27 cellular contexts compared by ENCODE assay signal in genomic region chr16:23624092-23624491, GRCh38.
"Had no signal": no experiment of that assay in that cellular context is flagged by ENCODE, and none has a peak within 500 bp of the region (broad histone marks: within the 10 kb centered on the region; RNA-seq: fewer than 3 reads in every experiment).

No MANE protein-coding gene starts in this region.

- H3K27ac ChIP-seq: coronary artery, dorsolateral prefrontal cortex, epithelial cell of prostate, esophagus squamous epithelium, gastrocnemius medialis, heart right ventricle, left lung, lower lobe of right lung had no signal

- H3K4me1 Mint-ChIP-seq: mesothelial cell of epicardium, naive B cell had no signal

- H3K27me3 Mint-ChIP-seq: naive B cell had no signal

- H3K27ac Mint-ChIP-seq: mesothelial cell of epicardium, naive B cell had no signal

- DNase-seq: dermis blood vessel endothelial cell; dorsolateral prefrontal cortex; effector CD4-positive, alpha-beta T cell; effector memory CD4-positive, alpha-beta T cell; erythroblast; esophagus squamous epithelium; foreskin fibroblast; foreskin melanocyte; gastrocnemius medialis; glutamatergic neuron; head of caudate nucleus; heart right ventricle; hippocampal formation; left cardiac atrium; left lung; left ventricle myocardium superior; lower lobe of right lung; mesenchymal stem cell; mucosa of descending colon; naive B cell had no signal

- H3K9me3 Mint-ChIP-seq: mesothelial cell of epicardium, naive B cell had no signal

- H3K4me3 ChIP-seq: coronary artery, dorsolateral prefrontal cortex, esophagus squamous epithelium, gastrocnemius medialis, heart right ventricle, left lung, lower lobe of right lung, mucosa of descending colon had no signal

- ATAC-seq: esophagus mucosa, gastrocnemius medialis, heart right ventricle, left cardiac atrium, left lung, left ventricle myocardium superior, lower lobe of right lung, mucosa of descending colon had no signal

- H3K4me1 ChIP-seq: gastrocnemius medialis, heart right ventricle, left lung, lower lobe of right lung had no signal

- H3K27me3 ChIP-seq: dorsolateral prefrontal cortex, esophagus squamous epithelium, gastrocnemius medialis, heart right ventricle, left lung had no signal

- H3K9me3 ChIP-seq: esophagus squamous epithelium, gastrocnemius medialis, heart right ventricle, left lung, lower lobe of right lung, mucosa of descending colon had no signal

- FAIRE-seq: colon, islet of Langerhans, keratinocyte had no signal

- H3K4me3 Mint-ChIP-seq: mesothelial cell of epicardium, naive B cell had no signal
